Comparison of ENCODE assay signal across 1 cellular context in the genomic region with DNA sequence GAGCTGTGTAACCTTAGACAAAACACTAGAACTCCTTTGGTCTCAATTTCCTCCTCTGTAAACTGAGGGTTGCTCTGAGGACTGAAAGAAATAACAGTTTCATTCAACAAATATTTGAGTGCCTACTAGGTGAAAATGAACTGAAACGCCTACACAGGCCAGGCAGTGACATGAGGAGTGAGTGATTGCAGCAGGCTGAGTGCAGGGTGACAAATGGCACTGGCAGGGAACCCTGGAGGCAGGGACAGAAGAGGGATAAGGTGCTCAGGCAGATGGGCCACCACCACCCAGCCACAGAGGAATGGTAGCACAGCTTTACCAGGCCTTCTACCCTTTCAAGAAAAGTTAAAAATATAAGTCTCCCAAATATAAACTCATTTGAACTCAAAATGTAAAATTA.
TF ChIP-seq lines count a peak whose summit lies in the region.

No MANE protein-coding gene starts in this region.

TF ChIP-seq in HepG2, 621 proteins besides CTCF, POLR2A, EP300 and RAD21:
- TF ChIP-seq RFX1 (IDR thresholded peaks at IDR 0.05): no peak
TF ChIP-seq in HepG2: peak in this region for 0.
